In the genomic region with DNA sequence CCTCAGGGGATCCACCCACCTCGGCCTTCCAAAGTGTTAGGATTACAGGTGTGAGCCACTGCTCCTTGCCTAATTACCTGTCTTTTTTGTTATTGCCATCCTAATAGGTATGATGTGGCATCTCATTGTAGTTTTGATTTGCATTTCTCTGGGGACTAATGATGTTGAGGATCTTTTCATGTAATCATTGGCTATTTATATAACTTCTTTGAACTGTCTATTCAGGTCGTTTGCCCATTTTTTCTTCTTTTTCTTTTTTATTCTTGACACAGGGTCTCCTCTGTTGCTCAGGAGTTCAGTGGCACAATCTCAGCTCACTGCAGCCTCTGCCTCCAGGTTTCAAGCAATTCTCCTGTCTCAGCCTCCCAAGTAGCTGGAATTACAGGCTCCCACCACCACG, we compare ENCODE assay signal across 17 cellular contexts. TPM values are rescaled to one million over a fixed set of nuclear protein-coding genes. Genes with fewer than 3 reads are reported as not detected.
DNase-seq lines count a peak whose midpoint lies in the region; ATAC-seq and TF ChIP-seq lines count a peak whose summit lies in the region.
"Had no signal": no experiment of that assay in that cellular context is flagged by ENCODE, and none has a peak within 500 bp of the region (broad histone marks: within the 10 kb centered on the region; RNA-seq: fewer than 3 reads in every experiment).

No MANE protein-coding gene starts in this region.

- peaks cover 14% of the 10 kb centered on the region for H3K36me3 Mint-ChIP-seq in nephron progenitor cell (ENCODE audit: low read depth)

- H3K27ac ChIP-seq in heart left ventricle, result peak overlapping the region in 9 of 12 donors; percentile 79 to 97 (median 92)
- peak overlapping the region in 3 of 4 donors; percentile 88 to 98 (median 92) for H3K27ac ChIP-seq in upper lobe of left lung

- H3K9me3 Mint-ChIP-seq in nephron progenitor cell, result no peaks in the 10 kb centered on the region
- H3K9me3 Mint-ChIP-seq: activated CD4-positive, alpha-beta T cell treated with anti-CD3 and anti-CD28 coated beads, Interleukin-2, amount 10 ng/mL, durations not matched to agents 24 days and 14 days had no signal

- H3K4me1 Mint-ChIP-seq in nephron progenitor cell, result peaks cover 12% of the 10 kb centered on the region

- no peaks in the 10 kb centered on the region for H3K9me3 ChIP-seq in heart left ventricle
- no peaks in the 10 kb centered on the region for H3K9me3 ChIP-seq in upper lobe of left lung

- TF ChIP-seq CTCF in heart left ventricle (IDR thresholded peaks at IDR 0.05) (no peak), nephron progenitor cell (IDR thresholded peaks at IDR 0.05) (no peak), upper lobe of left lung (IDR thresholded peaks at IDR 0.05) (no peak)

- TF ChIP-seq EP300 in upper lobe of left lung (IDR thresholded peaks at IDR 0.05), result no peak

- H3K27ac Mint-ChIP-seq in nephron progenitor cell, result no peak overlapping the region
- H3K27ac Mint-ChIP-seq: activated CD4-positive, alpha-beta T cell treated with anti-CD3 and anti-CD28 coated beads, Interleukin-2, amount 10 ng/mL, durations not matched to agents 24 days and 14 days had no signal

- 84 to 89% (median 85%) methylated on average over 3 of the region's 3 CpGs for WGBS in heart left ventricle, 4 donors
- 81 to 89% methylated on average over 3 of the region's 3 CpGs for WGBS in upper lobe of left lung, 2 donors

- peaks cover 0 to 41% (median 30%) of the 10 kb centered on the region in 9 donors for H3K36me3 ChIP-seq in heart left ventricle
- H3K36me3 ChIP-seq in upper lobe of left lung, result peaks cover 2 to 42% (median 17%) of the 10 kb centered on the region in 4 donors

- H3K4me3 Mint-ChIP-seq in nephron progenitor cell, result peak overlapping the region; percentile 85

- H3K27me3 ChIP-seq in heart left ventricle (peaks cover 0 to 2% (median 0%) of the 10 kb centered on the region in 9 donors), upper lobe of left lung (no peaks in the 10 kb centered on the region)

- peak overlapping the region in 2 of 12 donors; percentile 77 to 78 for H3K4me3 ChIP-seq in heart left ventricle
- H3K4me3 ChIP-seq in upper lobe of left lung, result no peak overlapping the region

- intact Hi-C loops in heart left ventricle (cut with DNase I) (loop anchor here in 3 of 10 donors (1.0 to 5.0 kb wide), 2 partner anchors 10 to 37 kb away; a partner anchor contains a TSS), cardiac septum (cut with DNase I) (no loop called here)

- H3K27me3 Mint-ChIP-seq in nephron progenitor cell (ENCODE audit: low read depth, poor library complexity), result peaks cover 39% of the 10 kb centered on the region

- no peak for DNase-seq in heart left ventricle
- DNase-seq in cardiac septum (ENCODE audit: low spot score), result no peak
- DNase-seq in epidermal melanocyte (ENCODE audit: insufficient read length, low spot score), result peak; percentile 10
- no peak for DNase-seq in nephron progenitor cell
- no peak for DNase-seq in upper lobe of left lung
- no peak for DNase-seq in GM19240 (ENCODE audit: insufficient read length, low spot score)
- no peak for DNase-seq in OCI-M1 (lab: John Stamatoyannopoulos, UW)
- DNase-seq in activated T-cell treated with anti-CD3 and anti-CD28 coated beads for 4 hours, result no peak
- DNase-seq: erythroblast; head of caudate nucleus; Kasumi-1; naive thymus-derived CD8-positive, alpha-beta T cell; NCI-H1105 treated with DMSO at 0.1 percent for 48 hours; NCI-H510A treated with DMSO at 0.1 percent for 48 hours had no signal

- H3K4me1 ChIP-seq in heart left ventricle, result peaks cover 0 to 31% (median 14%) of the 10 kb centered on the region in 12 donors
- peaks cover 17 to 34% (median 19%) of the 10 kb centered on the region in 4 donors for H3K4me1 ChIP-seq in upper lobe of left lung

- ATAC-seq in heart left ventricle (no peak), upper lobe of left lung (ENCODE audit: low FRiP score in 2 of 2) (no peak)
- ATAC-seq: naive thymus-derived CD8-positive, alpha-beta T cell had no signal

- TF ChIP-seq POLR2A in heart left ventricle (IDR thresholded peaks at IDR 0.05) (no peak), upper lobe of left lung (IDR thresholded peaks at IDR 0.05) (no peak)

RNA-seq across cellular contexts. Expression of a gene that starts 1.3 kb away (rescaled TPM):
- total RNA-seq in heart left ventricle (10 to 100 TPM; 12.9 to 37.7 (median 19.5) TPM), cardiac septum (57.8 TPM), upper lobe of left lung (10 to 100 TPM; 21.0 to 62.8 (median 27.8) TPM)
- polyA plus RNA-seq in heart left ventricle, result 10 to 100 TPM; 14.1 to 29.5 TPM

RNA-seq across cellular contexts. Expression of a gene that starts 11.3 kb away (rescaled TPM):
- 1 to 10 TPM; 4.1 to 9.2 (median 6.5) TPM for total RNA-seq in heart left ventricle
- 1 to 10 TPM; 6.6 to 8.2 TPM for polyA plus RNA-seq in heart left ventricle
- 6.2 TPM for total RNA-seq in cardiac septum
- 10 to 100 TPM in 5 of 6 donors, 1 to 10 TPM in 1; 6.6 to 18.9 (median 16.2) TPM for total RNA-seq in upper lobe of left lung

RNA-seq across cellular contexts. Expression of a gene that starts 12.3 kb away (rescaled TPM):
- total RNA-seq in heart left ventricle (not detected), cardiac septum (not detected), upper lobe of left lung (1 to 10 TPM in 4 of 6 donors, under 1 TPM in 2; 0.84 to 3.3 (median 1.2) TPM)
- under 1 TPM; 0.08 to 0.76 TPM for polyA plus RNA-seq in heart left ventricle
- total RNA-seq: A172; activated CD4-positive, alpha-beta T cell treated with anti-CD3 and anti-CD28 coated beads, Interleukin-2, amount 10 ng/mL, durations not matched to agents 24 days and 14 days; ureter had no signal

RNA-seq across cellular contexts. Expression of a gene that starts 28.0 kb away (rescaled TPM):
- total RNA-seq in heart left ventricle (1 to 10 TPM; 1.0 to 4.7 (median 2.5) TPM), cardiac septum (1.9 TPM), upper lobe of left lung (1 to 10 TPM in 1 of 6 donors, under 1 TPM in 4, not detected in 1; 0.30 to 1.0 (median 0.77) TPM)
- 1 to 10 TPM in 1 of 2 donors, under 1 TPM in 1; 0.43 to 1.2 TPM for polyA plus RNA-seq in heart left ventricle
- total RNA-seq: A172 had no signal

RNA-seq across cellular contexts. Expression of a gene that starts 37.6 kb away (rescaled TPM):
- total RNA-seq in heart left ventricle, result 10 to 100 TPM; 17.8 to 32.5 (median 21.2) TPM
- 10 to 100 TPM; 25.3 to 30.9 TPM for polyA plus RNA-seq in heart left ventricle
- 32.6 TPM for total RNA-seq in cardiac septum
- 100 to 1,000 TPM in 1 of 6 donors, 10 to 100 TPM in 5; 46.8 to 132 (median 80.6) TPM for total RNA-seq in upper lobe of left lung
